ENCODE assay signal across 1 cellular context in the genomic region with DNA sequence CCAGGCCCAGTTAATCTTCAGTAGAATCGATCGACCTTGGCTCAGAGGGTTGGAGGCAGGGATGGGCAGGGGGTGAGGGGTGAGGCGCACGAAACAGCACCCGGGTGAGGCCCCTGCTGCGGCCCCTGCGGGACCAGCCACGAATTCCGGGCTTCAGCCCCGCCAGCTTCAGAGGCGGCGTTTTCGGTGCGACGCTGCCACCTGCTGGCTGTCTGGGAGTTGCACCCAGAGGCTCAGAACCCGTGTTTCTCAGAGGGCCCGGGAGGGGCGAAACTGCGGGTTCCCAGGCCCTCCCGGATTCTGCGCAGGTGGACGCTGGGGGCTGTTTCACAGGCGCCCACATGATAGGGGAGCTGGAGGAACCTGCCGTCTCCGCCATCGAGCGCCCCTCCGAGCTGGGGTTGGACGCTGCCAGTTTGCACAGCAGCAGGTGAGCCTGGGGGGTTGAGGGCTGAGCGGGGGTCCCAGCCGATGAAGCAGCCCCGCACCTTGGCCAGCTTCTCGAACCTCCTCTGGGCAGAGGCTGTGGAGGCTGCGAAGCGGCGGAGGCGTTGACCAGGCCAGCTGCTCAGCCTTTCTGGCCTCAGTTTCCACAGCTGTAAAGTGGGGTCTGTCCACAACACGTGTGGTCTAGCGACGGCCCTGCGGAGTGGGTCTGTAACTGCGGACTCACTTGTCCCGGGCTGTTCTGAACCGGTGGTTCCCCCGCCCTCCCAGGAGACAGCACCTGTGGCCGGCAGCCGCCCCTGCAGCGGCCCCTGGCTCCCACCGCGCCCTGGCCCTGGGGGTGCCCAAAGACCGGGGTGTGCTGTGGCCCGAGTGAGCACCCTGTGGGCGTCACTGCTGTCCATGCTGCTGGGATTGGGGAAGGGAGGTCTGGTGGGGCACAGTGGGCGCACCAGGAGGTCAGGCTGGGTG.
TF ChIP-seq lines count a peak whose summit lies in the region.

No MANE protein-coding gene starts in this region.

TF ChIP-seq in HCT116, 20 proteins besides CTCF, POLR2A, EP300 and RAD21 (continued from another document):
- TF ChIP-seq SIN3A (IDR thresholded peaks at IDR 0.05; ENCODE audit: low read depth): no peak
- no peak for TF ChIP-seq POLR2AphosphoS5 (IDR thresholded peaks at IDR 0.05; ENCODE audit: low read depth, low read length)
- TF ChIP-seq ZFX (IDR thresholded peaks at IDR 0.05): no peak
- TF ChIP-seq YY1 (IDR thresholded peaks at IDR 0.05; ENCODE audit: extremely low read depth, insufficient replicate concordance, low read depth, low read length): no peak
- TF ChIP-seq, protein P1, sequence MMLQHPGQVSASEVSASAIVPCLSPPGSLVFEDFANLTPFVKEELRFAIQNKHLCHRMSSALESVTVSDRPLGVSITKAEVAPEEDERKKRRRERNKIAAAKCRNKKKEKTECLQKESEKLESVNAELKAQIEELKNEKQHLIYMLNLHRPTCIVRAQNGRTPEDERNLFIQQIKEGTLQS (IDR thresholded peaks at IDR 0.05): no peak
- TF ChIP-seq CEBPB (IDR thresholded peaks at IDR 0.05; ENCODE audit: low read depth): no peak
- TF ChIP-seq EZH2phosphoT487 (IDR thresholded peaks at IDR 0.05; ENCODE audit: borderline replicate concordance): no peak
- TF ChIP-seq, protein P2, sequence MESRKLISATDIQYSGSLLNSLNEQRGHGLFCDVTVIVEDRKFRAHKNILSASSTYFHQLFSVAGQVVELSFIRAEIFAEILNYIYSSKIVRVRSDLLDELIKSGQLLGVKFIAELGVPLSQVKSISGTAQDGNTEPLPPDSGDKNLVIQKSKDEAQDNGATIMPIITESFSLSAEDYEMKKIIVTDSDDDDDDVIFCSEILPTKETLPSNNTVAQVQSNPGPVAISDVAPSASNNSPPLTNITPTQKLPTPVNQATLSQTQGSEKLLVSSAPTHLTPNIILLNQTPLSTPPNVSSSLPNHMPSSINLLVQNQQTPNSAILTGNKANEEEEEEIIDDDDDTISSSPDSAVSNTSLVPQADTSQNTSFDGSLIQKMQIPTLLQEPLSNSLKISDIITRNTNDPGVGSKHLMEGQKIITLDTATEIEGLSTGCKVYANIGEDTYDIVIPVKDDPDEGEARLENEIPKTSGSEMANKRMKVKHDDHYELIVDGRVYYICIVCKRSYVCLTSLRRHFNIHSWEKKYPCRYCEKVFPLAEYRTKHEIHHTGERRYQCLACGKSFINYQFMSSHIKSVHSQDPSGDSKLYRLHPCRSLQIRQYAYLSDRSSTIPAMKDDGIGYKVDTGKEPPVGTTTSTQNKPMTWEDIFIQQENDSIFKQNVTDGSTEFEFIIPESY (IDR thresholded peaks at IDR 0.05; ENCODE audit: extremely low read depth, insufficient replicate concordance, low read length): no peak
- no peak for TF ChIP-seq ZNF274 (IDR thresholded peaks at IDR 0.05; ENCODE audit: low read depth, low read length)
- TF ChIP-seq, protein P3, sequence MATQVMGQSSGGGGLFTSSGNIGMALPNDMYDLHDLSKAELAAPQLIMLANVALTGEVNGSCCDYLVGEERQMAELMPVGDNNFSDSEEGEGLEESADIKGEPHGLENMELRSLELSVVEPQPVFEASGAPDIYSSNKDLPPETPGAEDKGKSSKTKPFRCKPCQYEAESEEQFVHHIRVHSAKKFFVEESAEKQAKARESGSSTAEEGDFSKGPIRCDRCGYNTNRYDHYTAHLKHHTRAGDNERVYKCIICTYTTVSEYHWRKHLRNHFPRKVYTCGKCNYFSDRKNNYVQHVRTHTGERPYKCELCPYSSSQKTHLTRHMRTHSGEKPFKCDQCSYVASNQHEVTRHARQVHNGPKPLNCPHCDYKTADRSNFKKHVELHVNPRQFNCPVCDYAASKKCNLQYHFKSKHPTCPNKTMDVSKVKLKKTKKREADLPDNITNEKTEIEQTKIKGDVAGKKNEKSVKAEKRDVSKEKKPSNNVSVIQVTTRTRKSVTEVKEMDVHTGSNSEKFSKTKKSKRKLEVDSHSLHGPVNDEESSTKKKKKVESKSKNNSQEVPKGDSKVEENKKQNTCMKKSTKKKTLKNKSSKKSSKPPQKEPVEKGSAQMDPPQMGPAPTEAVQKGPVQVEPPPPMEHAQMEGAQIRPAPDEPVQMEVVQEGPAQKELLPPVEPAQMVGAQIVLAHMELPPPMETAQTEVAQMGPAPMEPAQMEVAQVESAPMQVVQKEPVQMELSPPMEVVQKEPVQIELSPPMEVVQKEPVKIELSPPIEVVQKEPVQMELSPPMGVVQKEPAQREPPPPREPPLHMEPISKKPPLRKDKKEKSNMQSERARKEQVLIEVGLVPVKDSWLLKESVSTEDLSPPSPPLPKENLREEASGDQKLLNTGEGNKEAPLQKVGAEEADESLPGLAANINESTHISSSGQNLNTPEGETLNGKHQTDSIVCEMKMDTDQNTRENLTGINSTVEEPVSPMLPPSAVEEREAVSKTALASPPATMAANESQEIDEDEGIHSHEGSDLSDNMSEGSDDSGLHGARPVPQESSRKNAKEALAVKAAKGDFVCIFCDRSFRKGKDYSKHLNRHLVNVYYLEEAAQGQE (IDR thresholded peaks at IDR 0.05; ENCODE audit: low read depth): no peak
- TF ChIP-seq CBX3 (IDR thresholded peaks at IDR 0.05; ENCODE audit: low read depth): no peak
